10 cellular contexts compared by ENCODE assay signal in the genomic region with DNA sequence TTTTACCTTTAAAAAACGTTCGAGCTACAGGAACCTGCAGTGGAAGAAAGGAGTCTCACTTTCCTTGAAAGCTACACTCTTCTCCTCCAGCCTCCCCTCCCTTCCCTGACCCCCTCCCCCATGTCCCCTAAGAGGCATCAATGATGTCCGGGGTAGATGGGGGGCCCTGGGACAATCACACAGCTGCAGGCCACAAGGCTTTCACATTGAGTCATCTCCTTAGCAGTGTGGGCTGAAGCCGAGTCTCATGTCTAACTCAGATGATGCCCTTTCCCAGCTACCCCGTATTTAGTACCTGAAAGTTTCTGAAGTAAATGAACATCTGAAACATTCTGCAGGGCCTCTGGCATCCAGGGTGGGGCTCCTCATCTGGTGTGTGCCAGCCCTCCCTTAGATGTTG. TPM values are rescaled to one million over a fixed set of nuclear protein-coding genes. Genes with fewer than 3 reads are reported as not detected.
DNase-seq lines count a peak whose midpoint lies in the region; ATAC-seq and TF ChIP-seq lines count a peak whose summit lies in the region.
"Had no signal": no experiment of that assay in that cellular context is flagged by ENCODE, and none has a peak within 500 bp of the region (broad histone marks: within the 10 kb centered on the region; RNA-seq: fewer than 3 reads in every experiment).

No MANE protein-coding gene starts in this region.

- intact Hi-C loops in left ventricle myocardium superior (cut with micrococcal nuclease): no loop called here

- H3K27me3 ChIP-seq in RWPE2 (ENCODE audit: insufficient read depth, poor library complexity, severe bottlenecking) (no peaks in the 10 kb centered on the region), BE2C (no peaks in the 10 kb centered on the region)
- H3K27me3 ChIP-seq: neural progenitor cell had no signal

- H3K36me3 ChIP-seq in RWPE2 (ENCODE audit: low read depth): peaks cover 18% of the 10 kb centered on the region
- peaks cover 5% of the 10 kb centered on the region; the same call in 1 of the 2 replicates for H3K36me3 ChIP-seq in BE2C
- H3K36me3 ChIP-seq: neural progenitor cell had no signal

- H3K4me1 ChIP-seq in RWPE2 (ENCODE audit: insufficient read depth, poor library complexity, severe bottlenecking) (no peaks in the 10 kb centered on the region), BE2C (no peaks in the 10 kb centered on the region)

- peaks cover 30% of the 10 kb centered on the region for H3K36me3 Mint-ChIP-seq in nephron progenitor cell (ENCODE audit: low read depth)

- TF ChIP-seq CTCF in RWPE2 (IDR thresholded peaks at IDR 0.05; ENCODE audit: poor library complexity, severe bottlenecking): no peak
- no peak for TF ChIP-seq CTCF in BE2C (IDR thresholded peaks at IDR 0.05; ENCODE audit: low read depth, low read length)
- no peak for TF ChIP-seq CTCF in nephron progenitor cell (IDR thresholded peaks at IDR 0.05)

- H3K4me3 Mint-ChIP-seq in nephron progenitor cell: no peak overlapping the region
- H3K4me3 Mint-ChIP-seq: neural progenitor cell had no signal

- H3K27ac ChIP-seq in RWPE2 (ENCODE audit: poor library complexity, severe bottlenecking): no peak overlapping the region
- H3K27ac ChIP-seq: dorsolateral prefrontal cortex, neural progenitor cell had no signal

- H3K4me1 Mint-ChIP-seq in nephron progenitor cell: peaks cover 35% of the 10 kb centered on the region

- H3K4me3 ChIP-seq in RWPE2 (ENCODE audit: severe bottlenecking): no peak overlapping the region
- H3K4me3 ChIP-seq in BE2C (ENCODE audit: low read depth, low read length): no peak overlapping the region
- H3K4me3 ChIP-seq: dorsolateral prefrontal cortex, neural progenitor cell had no signal

- no peaks in the 10 kb centered on the region for H3K9me3 Mint-ChIP-seq in nephron progenitor cell
- H3K9me3 Mint-ChIP-seq: neural progenitor cell had no signal

- H3K9me3 ChIP-seq in RWPE2 (ENCODE audit: severe bottlenecking): no peaks in the 10 kb centered on the region
- H3K9me3 ChIP-seq in BE2C: no peaks in the 10 kb centered on the region

- H3K27me3 Mint-ChIP-seq in nephron progenitor cell (ENCODE audit: low read depth, poor library complexity): peaks cover 8% of the 10 kb centered on the region

- peak; percentile 75 for ATAC-seq in HG02678 (IDR thresholded peaks at IDR 0.05; ENCODE audit: unreplicated experiment)
- peak; percentile 37; the same call in 2 of the 3 replicates for ATAC-seq in RWPE2 (ENCODE audit: low read depth)
- peak; percentile 93 for ATAC-seq in stimulated activated naive CD8-positive, alpha-beta T cell treated with anti-CD3 and anti-CD28 coated beads, Interleukin-15, Interleukin-2, amounts not matched to agents 100 U/mL and 50 U/mL, for 24 hours
- ATAC-seq in left ventricle myocardium superior: no peak

- DNase-seq in activated T-cell treated with anti-CD3 and anti-CD28 coated beads for 48 hours (ENCODE audit: low read depth): peak; percentile 50
- no peak for DNase-seq in activated T-cell treated with anti-CD3 and anti-CD28 coated beads, Interleukin-2, amount 50 U/mL, for 1 hour
- no peak for DNase-seq in RWPE2 (ENCODE audit: low spot score)
- DNase-seq in stimulated activated naive CD8-positive, alpha-beta T cell treated with anti-CD3 and anti-CD28 coated beads, Interleukin-15, Interleukin-2, amounts not matched to agents 100 U/mL and 50 U/mL, for 24 hours: peak; percentile 73
- no peak for DNase-seq in left ventricle myocardium superior
- DNase-seq in BE2C: no peak
- DNase-seq in nephron progenitor cell: no peak
- DNase-seq: dorsolateral prefrontal cortex had no signal

- no peak overlapping the region for H3K27ac Mint-ChIP-seq in nephron progenitor cell

RNA-seq across cellular contexts. Expression of a gene that starts 6.3 kb away (rescaled TPM):
- total RNA-seq in left ventricle myocardium superior: not detected
- not detected for polyA plus RNA-seq in BE2C (2012; ENCODE audit: insufficient read depth, insufficient read length, low read depth)

RNA-seq across cellular contexts. Expression of a gene that starts 28.2 kb away (rescaled TPM):
- total RNA-seq in left ventricle myocardium superior: 0.05 TPM
- polyA plus RNA-seq in BE2C (2012; ENCODE audit: insufficient read depth, insufficient read length, low read depth): not detected

Comparison
In these comparisons a context has a peak if more than half of its experiments do, and no peak if none do; other contexts are left out.
1. DNase-seq: peak in activated T-cell treated with anti-CD3 and anti-CD28 coated beads for 48 hours (single experiment) and stimulated activated naive CD8-positive, alpha-beta T cell treated with anti-CD3 and anti-CD28 coated beads, Interleukin-15, Interleukin-2, amounts not matched to agents 100 U/mL and 50 U/mL, for 24 hours (single experiment); none in activated T-cell treated with anti-CD3 and anti-CD28 coated beads, Interleukin-2, amount 50 U/mL, for 1 hour (single experiment), RWPE2 (single experiment), left ventricle myocardium superior (single experiment), BE2C (single experiment) and nephron progenitor cell (single experiment).